ENCODE assay signal across 23 cellular contexts in genomic region chr1:88708011-88708410, GRCh38.
"Had no signal": no experiment of that assay in that cellular context is flagged by ENCODE, and none has a peak within 500 bp of the region (broad histone marks: within the 10 kb centered on the region; RNA-seq: fewer than 3 reads in every experiment).

No MANE protein-coding gene starts in this region.

- ATAC-seq: activated T-helper 17 cell treated with anti-CD3 and anti-CD28 coated beads, Interleukin-2, amount 50 U/mL, for 72 hours had no signal

- H3K4me3 ChIP-seq: cardiac muscle cell had no signal

- H3K27ac ChIP-seq: cardiac muscle cell, VCaP had no signal

- H3K4me3 Mint-ChIP-seq: activated CD4-positive, alpha-beta memory T cell treated with anti-CD3 and anti-CD28 coated beads, Interleukin-2, amount 10 ng/mL, durations not matched to agents 7 days and 5 days; activated naive CD4-positive, alpha-beta T cell treated with anti-CD3 and anti-CD28 coated beads for 36 hours; activated naive CD8-positive, alpha-beta T cell; activated T-helper 17 cell treated with anti-CD3 and anti-CD28 coated beads, Interleukin-2, amount 50 U/mL, for 72 hours; brain had no signal

- H3K27me3 Mint-ChIP-seq: activated CD4-positive, alpha-beta memory T cell treated with anti-CD3 and anti-CD28 coated beads, Interleukin-2, amount 10 ng/mL, durations not matched to agents 7 days and 5 days; activated naive CD8-positive, alpha-beta T cell; activated T-helper 17 cell treated with anti-CD3 and anti-CD28 coated beads, Interleukin-2, amount 50 U/mL, for 72 hours; brain had no signal

- H3K9me3 Mint-ChIP-seq: activated CD4-positive, alpha-beta memory T cell treated with anti-CD3 and anti-CD28 coated beads, Interleukin-2, amount 10 ng/mL, durations not matched to agents 7 days and 5 days; activated naive CD4-positive, alpha-beta T cell treated with anti-CD3 and anti-CD28 coated beads for 36 hours; activated T-helper 17 cell treated with anti-CD3 and anti-CD28 coated beads, Interleukin-2, amount 50 U/mL, for 72 hours had no signal

- H3K27ac Mint-ChIP-seq: activated CD4-positive, alpha-beta memory T cell treated with anti-CD3 and anti-CD28 coated beads, Interleukin-2, amount 10 ng/mL, durations not matched to agents 7 days and 5 days; activated naive CD4-positive, alpha-beta T cell treated with anti-CD3 and anti-CD28 coated beads for 36 hours; activated naive CD8-positive, alpha-beta T cell; activated T-helper 17 cell treated with anti-CD3 and anti-CD28 coated beads, Interleukin-2, amount 50 U/mL, for 72 hours; brain had no signal

- DNase-seq: activated CD4-positive, alpha-beta memory T cell treated with anti-CD3 and anti-CD28 coated beads, Interleukin-2, amount 10 ng/mL, durations not matched to agents 7 days and 5 days; activated CD4-positive, alpha-beta T cell treated with anti-CD3 and anti-CD28 coated beads, Interleukin-2, amount 50 U/mL, for 1 hour; activated CD4-positive, CD25-positive, alpha-beta regulatory T cell; activated gamma-delta T cell; activated naive CD4-positive, alpha-beta T cell treated with anti-CD3 and anti-CD28 coated beads for 36 hours; activated T-cell treated with anti-CD3 and anti-CD28 coated beads for 4 hours; activated T-cell treated with anti-CD3 and anti-CD28 coated beads, Interleukin-2, amount 50 U/mL, for 48 hours; amygdala; MM.1S; NCI-H1105; NCI-H1436 treated with DMSO at 0.1 percent for 48 hours; NCI-H187 treated with DMSO at 0.1 percent for 48 hours; NCI-H2081 treated with DMSO at 0.1 percent for 48 hours; NCI-H2171; NCI-H226; NCI-H69; SIG-M5; T-helper 1 cell had no signal

- H3K27me3 ChIP-seq: cardiac muscle cell had no signal

- H3K36me3 ChIP-seq: cardiac muscle cell had no signal
